1 cellular context compared by ENCODE assay signal in the genomic region with DNA sequence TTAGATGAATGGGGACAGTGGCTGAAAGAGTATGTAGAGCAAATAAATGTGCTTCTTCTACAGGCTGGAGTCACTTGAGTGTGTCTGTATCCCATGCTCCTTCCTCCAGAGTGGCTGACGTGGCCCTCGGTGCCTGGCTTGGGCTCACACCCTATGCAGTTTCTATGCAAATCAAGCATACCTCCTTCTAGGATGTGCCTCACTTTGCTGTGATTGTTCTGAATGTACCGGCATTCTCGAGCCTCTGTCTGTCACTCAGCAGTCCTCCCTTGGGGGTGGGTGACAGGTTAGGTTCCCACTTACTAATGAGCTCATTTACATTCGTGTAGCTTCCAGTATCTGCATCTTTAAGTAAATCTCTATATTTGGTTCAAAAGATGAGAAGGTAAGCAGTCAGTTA.
TF ChIP-seq lines count a peak whose summit lies in the region.

No MANE protein-coding gene starts in this region.

TF ChIP-seq in WTC11, 78 proteins besides CTCF, POLR2A, EP300 and RAD21 (continued from another document):
- TF ChIP-seq, protein P1, sequence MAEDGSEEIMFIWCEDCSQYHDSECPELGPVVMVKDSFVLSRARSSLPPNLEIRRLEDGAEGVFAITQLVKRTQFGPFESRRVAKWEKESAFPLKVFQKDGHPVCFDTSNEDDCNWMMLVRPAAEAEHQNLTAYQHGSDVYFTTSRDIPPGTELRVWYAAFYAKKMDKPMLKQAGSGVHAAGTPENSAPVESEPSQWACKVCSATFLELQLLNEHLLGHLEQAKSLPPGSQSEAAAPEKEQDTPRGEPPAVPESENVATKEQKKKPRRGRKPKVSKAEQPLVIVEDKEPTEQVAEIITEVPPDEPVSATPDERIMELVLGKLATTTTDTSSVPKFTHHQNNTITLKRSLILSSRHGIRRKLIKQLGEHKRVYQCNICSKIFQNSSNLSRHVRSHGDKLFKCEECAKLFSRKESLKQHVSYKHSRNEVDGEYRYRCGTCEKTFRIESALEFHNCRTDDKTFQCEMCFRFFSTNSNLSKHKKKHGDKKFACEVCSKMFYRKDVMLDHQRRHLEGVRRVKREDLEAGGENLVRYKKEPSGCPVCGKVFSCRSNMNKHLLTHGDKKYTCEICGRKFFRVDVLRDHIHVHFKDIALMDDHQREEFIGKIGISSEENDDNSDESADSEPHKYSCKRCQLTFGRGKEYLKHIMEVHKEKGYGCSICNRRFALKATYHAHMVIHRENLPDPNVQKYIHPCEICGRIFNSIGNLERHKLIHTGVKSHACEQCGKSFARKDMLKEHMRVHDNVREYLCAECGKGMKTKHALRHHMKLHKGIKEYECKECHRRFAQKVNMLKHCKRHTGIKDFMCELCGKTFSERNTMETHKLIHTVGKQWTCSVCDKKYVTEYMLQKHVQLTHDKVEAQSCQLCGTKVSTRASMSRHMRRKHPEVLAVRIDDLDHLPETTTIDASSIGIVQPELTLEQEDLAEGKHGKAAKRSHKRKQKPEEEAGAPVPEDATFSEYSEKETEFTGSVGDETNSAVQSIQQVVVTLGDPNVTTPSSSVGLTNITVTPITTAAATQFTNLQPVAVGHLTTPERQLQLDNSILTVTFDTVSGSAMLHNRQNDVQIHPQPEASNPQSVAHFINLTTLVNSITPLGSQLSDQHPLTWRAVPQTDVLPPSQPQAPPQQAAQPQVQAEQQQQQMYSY (CRISPR knock-in tag; IDR thresholded peaks at IDR 0.05), result no peak
- TF ChIP-seq KAT7 (CRISPR knock-in tag; IDR thresholded peaks at IDR 0.05; ENCODE audit: borderline replicate concordance), result no peak
- no peak for TF ChIP-seq ZBTB21 (CRISPR knock-in tag; IDR thresholded peaks at IDR 0.05; ENCODE audit: borderline replicate concordance)
- no peak for TF ChIP-seq PRRX2 (CRISPR knock-in tag; IDR thresholded peaks at IDR 0.05)
- TF ChIP-seq RORB (CRISPR knock-in tag; IDR thresholded peaks at IDR 0.05), result no peak
TF ChIP-seq in WTC11: peak in this region for 0.
